In the genomic region with DNA sequence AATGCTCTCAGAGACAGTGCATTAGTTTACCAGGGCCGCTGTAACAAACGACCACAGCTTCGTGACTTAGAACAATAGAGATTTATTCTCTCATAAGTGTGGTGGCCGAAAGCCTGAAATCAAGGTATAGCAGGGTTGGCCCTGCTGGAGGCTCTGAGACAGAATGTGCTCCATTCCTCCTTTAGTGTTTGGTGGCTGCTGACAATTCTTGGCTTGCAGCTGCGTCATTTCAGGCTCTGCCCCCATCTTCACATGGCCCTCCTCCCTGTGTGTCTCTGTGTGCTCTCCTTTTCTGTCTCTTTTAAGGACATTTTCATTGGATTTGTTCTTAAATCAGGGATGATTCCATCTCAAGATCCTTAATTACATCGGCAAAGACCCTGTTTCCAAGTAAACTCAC, we compare ENCODE assay signal across 2 cellular contexts.
TF ChIP-seq lines count a peak whose summit lies in the region.

No MANE protein-coding gene starts in this region.

TF ChIP-seq in SK-N-SH, 30 proteins besides CTCF, POLR2A, EP300 and RAD21 (continued from another document):
- no peak for TF ChIP-seq REST (IDR thresholded peaks at IDR 0.05; ENCODE audit: low read depth, low read length)
- TF ChIP-seq NFIC (IDR thresholded peaks at IDR 0.05; ENCODE audit: borderline replicate concordance) = no peak
- TF ChIP-seq GABPA (IDR thresholded peaks at IDR 0.05; ENCODE audit: low read depth) = no peak
- TF ChIP-seq TAF1 (IDR thresholded peaks at IDR 0.05; ENCODE audit: borderline replicate concordance, low read depth, low read length) = no peak
- TF ChIP-seq RCOR1 (IDR thresholded peaks at IDR 0.05; ENCODE audit: low read length) = no peak
- no peak for TF ChIP-seq POLR2AphosphoS5 (IDR thresholded peaks at IDR 0.05; ENCODE audit: low read depth, low read length)
- TF ChIP-seq RXRA (IDR thresholded peaks at IDR 0.05; ENCODE audit: borderline replicate concordance, low read depth) = no peak

TF ChIP-seq in SK-N-SH treated with all-trans-retinoic acid at 6 μM for 48 hours, 23 proteins besides CTCF, POLR2A, EP300 and RAD21 (continued from another document):
- TF ChIP-seq, protein P1, sequence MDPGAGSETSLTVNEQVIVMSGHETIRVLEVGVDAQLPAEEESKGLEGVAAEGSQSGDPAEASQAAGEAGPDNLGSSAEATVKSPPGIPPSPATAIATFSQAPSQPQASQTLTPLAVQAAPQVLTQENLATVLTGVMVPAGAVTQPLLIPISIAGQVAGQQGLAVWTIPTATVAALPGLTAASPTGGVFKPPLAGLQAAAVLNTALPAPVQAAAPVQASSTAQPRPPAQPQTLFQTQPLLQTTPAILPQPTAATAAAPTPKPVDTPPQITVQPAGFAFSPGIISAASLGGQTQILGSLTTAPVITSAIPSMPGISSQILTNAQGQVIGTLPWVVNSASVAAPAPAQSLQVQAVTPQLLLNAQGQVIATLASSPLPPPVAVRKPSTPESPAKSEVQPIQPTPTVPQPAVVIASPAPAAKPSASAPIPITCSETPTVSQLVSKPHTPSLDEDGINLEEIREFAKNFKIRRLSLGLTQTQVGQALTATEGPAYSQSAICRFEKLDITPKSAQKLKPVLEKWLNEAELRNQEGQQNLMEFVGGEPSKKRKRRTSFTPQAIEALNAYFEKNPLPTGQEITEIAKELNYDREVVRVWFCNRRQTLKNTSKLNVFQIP (CRISPR knock-in tag; IDR thresholded peaks at IDR 0.05; ENCODE audit: borderline replicate concordance, low read depth) = no peak
- no peak for TF ChIP-seq RARB (CRISPR knock-in tag; IDR thresholded peaks at IDR 0.05)
- no peak for TF ChIP-seq SNAI2 (CRISPR knock-in tag; IDR thresholded peaks at IDR 0.05)
- TF ChIP-seq TCF4 (CRISPR knock-in tag; IDR thresholded peaks at IDR 0.05; ENCODE audit: borderline replicate concordance) = no peak
- no peak for TF ChIP-seq ZNF565 (CRISPR knock-in tag; conservative IDR thresholded peaks at IDR 0.05; ENCODE audit: low read depth)
- no peak for TF ChIP-seq OSR1 (CRISPR knock-in tag; IDR thresholded peaks at IDR 0.05)
